In genomic region chr1:219659005-219659632, GRCh38 we compare ENCODE assay signal across 11 cellular contexts. TPM values are rescaled to one million over a fixed set of nuclear protein-coding genes. Genes with fewer than 3 reads are reported as not detected.
DNase-seq lines count a peak whose midpoint lies in the region; ATAC-seq and TF ChIP-seq lines count a peak whose summit lies in the region.
"Had no signal": no experiment of that assay in that cellular context is flagged by ENCODE, and none has a peak within 500 bp of the region (broad histone marks: within the 10 kb centered on the region; RNA-seq: fewer than 3 reads in every experiment).

No MANE protein-coding gene starts in this region.

- H3K27me3 ChIP-seq in GM06990 (replicated peaks; ENCODE audit: control insufficient read depth, insufficient read depth, low read length) (no peaks in the 10 kb centered on the region; the same call in 1 of the 2 replicates), brain microvascular endothelial cell (replicated peaks) (no peaks in the 10 kb centered on the region)

- in situ Hi-C loops in brain microvascular endothelial cell (cut with HindIII; ENCODE audit: low pct_ligation_motif_present, low sequenced_read_pairs) = no loop called here

- TF ChIP-seq CTCF in GM06990 (IDR thresholded peaks at IDR 0.05; ENCODE audit: insufficient read depth, low read length, poor library complexity, severe bottlenecking) (no peak), brain microvascular endothelial cell (IDR thresholded peaks at IDR 0.05; ENCODE audit: low read depth, low read length, missing control alignments) (no peak)

- no peak overlapping the region for H3K4me3 ChIP-seq in GM06990 (replicated peaks; ENCODE audit: low read depth, low read length)
- no peak overlapping the region for H3K4me3 ChIP-seq in brain microvascular endothelial cell (ENCODE audit: low read depth, low read length)

- H3K36me3 ChIP-seq in GM06990 (ENCODE audit: control insufficient read depth, insufficient read depth, low read length) (no peaks in the 10 kb centered on the region), brain microvascular endothelial cell (replicated peaks) (no peaks in the 10 kb centered on the region)

- ATAC-seq in GM21423 (IDR thresholded peaks at IDR 0.05; ENCODE audit: unreplicated experiment) (peak; percentile 41), HG03432 (IDR thresholded peaks at IDR 0.05; ENCODE audit: unreplicated experiment) (peak; percentile 72), GM19324 (IDR thresholded peaks at IDR 0.05; ENCODE audit: low FRiP score, unreplicated experiment) (no peak)

- DNase-seq in GM06990 (ENCODE audit: extremely low read depth, insufficient read length) = peak; percentile 39
- peak; percentile 48 for DNase-seq in brain microvascular endothelial cell
- no peak for DNase-seq in SW480 (ENCODE audit: low spot score)
- no peak for DNase-seq in RKO (ENCODE audit: low spot score)
- no peak for DNase-seq in SK-N-DZ (ENCODE audit: low spot score)
- DNase-seq: activated CD4-positive, CD25-positive, alpha-beta regulatory T cell treated with anti-CD3 and anti-CD28 coated beads, Interleukin-2, amount 50 U/mL, for 72 hours; activated naive CD8-positive, alpha-beta T cell treated with anti-CD3 and anti-CD28 coated beads, Interleukin-2, amount 10 ng/mL, durations not matched to agents 7 days and 5 days; stimulated activated naive B cell treated with anti-CD40 and anti-IgM and Interleukin-4, amounts not matched to agents 10 μg/mL and 1 μg/mL and 100 μg/mL, for 72 hours had no signal

- peak overlapping the region; percentile 75 for H3K27ac ChIP-seq in brain microvascular endothelial cell

RNA-seq across cellular contexts. Expression of gene ZC3H11B, which starts 46.2 kb away (rescaled TPM):
- 0.03 TPM in 1 of 2 replicates, not detected in the other for polyA plus RNA-seq in SK-N-DZ (2014; cell fraction: cytosol; rRNA removed)
- polyA plus RNA-seq in SK-N-DZ (2014; cell fraction: nucleus; rRNA removed) = 0.26 TPM in 1 of 2 replicates, not detected in the other

Comparison
In these comparisons a context has a peak if more than half of its experiments do, and no peak if none do; other contexts are left out.
1. DNase-seq: peak in GM06990 (single experiment) and brain microvascular endothelial cell (single experiment); none in SW480 (single experiment), RKO (single experiment) and SK-N-DZ (single experiment).